19 cellular contexts compared by ENCODE assay signal in the genomic region with DNA sequence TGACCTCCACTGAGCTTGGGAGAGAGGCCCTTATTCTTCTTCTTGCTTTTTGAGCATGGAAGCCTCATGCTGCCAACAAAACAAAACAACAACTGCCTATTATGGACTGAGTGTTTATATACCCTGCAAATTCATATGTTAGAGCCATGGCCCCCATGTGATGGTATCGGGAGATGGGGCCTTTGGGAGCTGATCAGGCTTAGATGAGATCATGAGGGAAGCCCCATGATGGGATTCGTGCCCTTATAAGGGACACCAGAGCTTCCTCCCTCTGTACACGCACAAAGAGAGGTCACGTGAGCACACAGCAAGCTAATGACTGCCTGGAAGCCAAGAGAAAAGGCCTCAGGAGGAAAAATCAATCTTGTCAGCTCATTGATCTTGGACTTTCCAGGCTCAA.
DNase-seq lines count a peak whose midpoint lies in the region; ATAC-seq, FAIRE-seq and TF ChIP-seq lines count a peak whose summit lies in the region.
"Had no signal": no experiment of that assay in that cellular context is flagged by ENCODE, and none has a peak within 500 bp of the region (broad histone marks: within the 10 kb centered on the region; RNA-seq: fewer than 3 reads in every experiment).

No MANE protein-coding gene starts in this region.

- TF ChIP-seq POLR2A in GM12892 (IDR thresholded peaks at IDR 0.05; ENCODE audit: low read depth, low read length): no peak

- intact Hi-C loops in sciatic nerve (cut with DNase I): no loop called here

- DNase-seq in brain pericyte (ENCODE audit: low read depth, low spot score) (peak; percentile 82), islet precursor cell (peak; percentile 38), sciatic nerve (ENCODE audit: low spot score) (no peak), OCI-M1 (lab: John Stamatoyannopoulos, UW) (no peak), DMS153 (lab: John Stamatoyannopoulos, UW) (no peak), GM12892 (ENCODE audit: insufficient read length) (no peak)
- DNase-seq: activated B cell treated with CpG ODN at 0.5 μM for 24 hours; activated CD4-positive, alpha-beta memory T cell treated with anti-CD3 and anti-CD28 coated beads for 36 hours; activated effector memory CD4-positive, alpha-beta T cell treated with Interleukin-2 at 50 U/mL for 16 hours; activated naive CD8-positive, alpha-beta T cell treated with anti-CD3 and anti-CD28 coated beads, Interleukin-2, amount 10 ng/mL, durations not matched to agents 7 days and 5 days; immature natural killer cell; KBM-7; left lung; NCI-H1694 treated with DMSO at 0.1 percent for 48 hours; right cardiac atrium had no signal

- ATAC-seq in sciatic nerve (peak; percentile 71), GM21360 (IDR thresholded peaks at IDR 0.05; ENCODE audit: unreplicated experiment) (no peak)
- ATAC-seq: left lung, right cardiac atrium had no signal

- FAIRE-seq in GM12892 (lab: Jason Lieb, UNC): no peak
- FAIRE-seq: G401.6, GM18507 had no signal

- no peak for TF ChIP-seq EP300 in Ishikawa (IDR thresholded peaks at IDR 0.05; ENCODE audit: borderline replicate concordance)

- TF ChIP-seq RAD21 in Ishikawa (IDR thresholded peaks at IDR 0.05; ENCODE audit: low read depth): no peak

TF ChIP-seq in Ishikawa, 13 proteins besides CTCF, POLR2A, EP300 and RAD21:
- no peak for TF ChIP-seq TAF1 (IDR thresholded peaks at IDR 0.05; ENCODE audit: low read depth)
- TF ChIP-seq, protein P1, sequence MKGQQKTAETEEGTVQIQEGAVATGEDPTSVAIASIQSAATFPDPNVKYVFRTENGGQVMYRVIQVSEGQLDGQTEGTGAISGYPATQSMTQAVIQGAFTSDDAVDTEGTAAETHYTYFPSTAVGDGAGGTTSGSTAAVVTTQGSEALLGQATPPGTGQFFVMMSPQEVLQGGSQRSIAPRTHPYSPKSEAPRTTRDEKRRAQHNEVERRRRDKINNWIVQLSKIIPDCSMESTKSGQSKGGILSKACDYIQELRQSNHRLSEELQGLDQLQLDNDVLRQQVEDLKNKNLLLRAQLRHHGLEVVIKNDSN (IDR thresholded peaks at IDR 0.05): peak; percentile 57

Comparison
In these comparisons a context has a peak if more than half of its experiments do, and no peak if none do; other contexts are left out.
1. DNase-seq: peak in brain pericyte (single experiment) and islet precursor cell (single experiment); none in sciatic nerve (single experiment), OCI-M1 (single experiment), DMS153 (single experiment) and GM12892 (single experiment).